24 cellular contexts compared by ENCODE assay signal in the genomic region with DNA sequence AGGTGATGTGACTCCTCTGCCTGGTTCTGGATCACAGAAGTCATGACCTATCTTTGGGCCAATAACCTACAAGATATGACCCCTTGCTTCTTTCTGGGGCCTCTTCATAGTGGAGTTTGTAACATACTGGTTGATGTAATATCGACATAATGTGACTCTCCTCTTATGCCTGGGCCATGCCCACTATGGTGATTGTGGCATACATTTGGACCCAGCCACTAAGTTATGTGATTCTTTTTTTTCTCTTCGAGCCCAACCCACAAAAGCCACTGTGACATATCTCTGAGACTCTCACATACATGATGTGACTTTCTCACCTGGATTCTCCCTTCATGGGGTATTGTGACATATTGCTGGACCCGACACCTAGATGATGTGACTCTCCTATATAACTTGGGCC.
"Had no signal": no experiment of that assay in that cellular context is flagged by ENCODE, and none has a peak within 500 bp of the region (broad histone marks: within the 10 kb centered on the region; RNA-seq: fewer than 3 reads in every experiment).

No MANE protein-coding gene starts in this region.

- H3K27ac ChIP-seq: colonic mucosa, coronary artery, dorsolateral prefrontal cortex, epithelial cell of prostate, esophagus muscularis mucosa, esophagus squamous epithelium, foreskin keratinocyte, gastrocnemius medialis, gastroesophageal sphincter, heart left ventricle had no signal

- H3K27me3 Mint-ChIP-seq: dendritic cell treated with granulocyte-macrophage colony-stimulating factor and Interleukin-4, amounts not matched to agents 40 ng/mL and 50 ng/mL, for 4 days; effector memory CD8-positive, alpha-beta T cell had no signal

- H3K27ac Mint-ChIP-seq: dendritic cell treated with granulocyte-macrophage colony-stimulating factor and Interleukin-4, amounts not matched to agents 40 ng/mL and 50 ng/mL, for 4 days; effector memory CD8-positive, alpha-beta T cell; endodermal cell had no signal

- H3K27me3 ChIP-seq: colonic mucosa, dorsolateral prefrontal cortex, esophagus muscularis mucosa, esophagus squamous epithelium, foreskin keratinocyte, gastrocnemius medialis, gastroesophageal sphincter, heart left ventricle had no signal

- H3K36me3 ChIP-seq: colonic mucosa, esophagus muscularis mucosa, esophagus squamous epithelium, gastrocnemius medialis, gastroesophageal sphincter, heart left ventricle had no signal

- ATAC-seq: effector memory CD8-positive, alpha-beta T cell; esophagus mucosa; foreskin keratinocyte; gastrocnemius medialis; gastroesophageal sphincter; heart left ventricle had no signal

- H3K9me3 ChIP-seq: colonic mucosa, esophagus muscularis mucosa, esophagus squamous epithelium, gastrocnemius medialis, gastroesophageal sphincter, heart left ventricle had no signal

- H3K4me3 Mint-ChIP-seq: dendritic cell treated with granulocyte-macrophage colony-stimulating factor and Interleukin-4, amounts not matched to agents 40 ng/mL and 50 ng/mL, for 4 days; effector memory CD8-positive, alpha-beta T cell; endodermal cell had no signal

- H3K4me1 ChIP-seq: colonic mucosa, esophagus muscularis mucosa, esophagus squamous epithelium, foreskin keratinocyte, gastrocnemius medialis, gastroesophageal sphincter, heart left ventricle had no signal

- H3K4me1 Mint-ChIP-seq: endodermal cell had no signal

- H3K9me3 Mint-ChIP-seq: dendritic cell treated with granulocyte-macrophage colony-stimulating factor and Interleukin-4, amounts not matched to agents 40 ng/mL and 50 ng/mL, for 4 days; effector memory CD8-positive, alpha-beta T cell; endodermal cell had no signal

- DNase-seq: colonic mucosa; cortex of kidney; dermis blood vessel endothelial cell; dorsolateral prefrontal cortex; effector CD4-positive, alpha-beta T cell; effector CD8-positive, alpha-beta T cell; effector memory CD4-positive, alpha-beta T cell; effector memory CD8-positive, alpha-beta T cell; endodermal cell; erythroblast; esophagus squamous epithelium; foreskin fibroblast; foreskin keratinocyte; foreskin melanocyte; gastrocnemius medialis; glutamatergic neuron; head of caudate nucleus; heart left ventricle had no signal

- H3K4me3 ChIP-seq: colonic mucosa, coronary artery, dorsolateral prefrontal cortex, esophagus muscularis mucosa, esophagus squamous epithelium, gastrocnemius medialis, gastroesophageal sphincter, heart left ventricle had no signal
